8 cellular contexts compared by ENCODE assay signal in genomic region chr16:67718668-67719047, GRCh38.
DNase-seq lines count a peak whose midpoint lies in the region; ATAC-seq, FAIRE-seq and TF ChIP-seq lines count a peak whose summit lies in the region.

No MANE protein-coding gene starts in this region.

- no peak; the same call in 1 of the 2 replicates for TF ChIP-seq CTCF in OCI-LY1 (IDR thresholded peaks at IDR 0.05; ENCODE audit: low read length)

- H3K36me3 ChIP-seq in ACC112 (ENCODE audit: insufficient read depth, low read length) (no peaks in the 10 kb centered on the region), OCI-LY1 (ENCODE audit: insufficient read depth, low read length) (no peaks in the 10 kb centered on the region; the same call in 1 of the 2 replicates), duodenal mucosa (ENCODE audit: control insufficient read depth in 1 of 2, insufficient read depth in 2 of 2, low read length in 2 of 2) (peaks cover 0 to 5% of the 10 kb centered on the region in 2 donors), muscle layer of colon (ENCODE audit: insufficient read depth, low read length) (no peaks in the 10 kb centered on the region)

- H3K9me2 ChIP-seq in OCI-LY1 (ENCODE audit: low read depth, low read length): no peaks in the 10 kb centered on the region

- no peak for DNase-seq in GM19239 (ENCODE audit: insufficient read length, low spot score)
- DNase-seq in C1 segment of cervical spinal cord (lab: John Stamatoyannopoulos, UW): no peak
- no peak for DNase-seq in NCI-H226

- no peak for ATAC-seq in HG03159 (IDR thresholded peaks at IDR 0.05; ENCODE audit: unreplicated experiment)

- H2AFZ ChIP-seq in ACC112 (ENCODE audit: low read length, unreplicated experiment): peak overlapping the region; percentile 6
- H2AFZ ChIP-seq in OCI-LY1 (ENCODE audit: low read length): no peak overlapping the region

- no peaks in the 10 kb centered on the region for H3K9me3 ChIP-seq in OCI-LY1 (ENCODE audit: low read length)
- H3K9me3 ChIP-seq in duodenal mucosa (ENCODE audit: control insufficient read depth in 1 of 2, low read length in 2 of 2): no peaks in the 10 kb centered on the region
- no peaks in the 10 kb centered on the region for H3K9me3 ChIP-seq in muscle layer of colon (ENCODE audit: low read length)

- H3K4me1 ChIP-seq in ACC112 (ENCODE audit: control insufficient read depth, insufficient read depth, low read length, unreplicated experiment): peaks cover 17% of the 10 kb centered on the region
- H3K4me1 ChIP-seq in OCI-LY1 (ENCODE audit: insufficient read depth, low read length, severe bottlenecking): peaks cover 44% of the 10 kb centered on the region
- H3K4me1 ChIP-seq in duodenal mucosa (ENCODE audit: control insufficient read depth in 1 of 2, insufficient read depth in 2 of 2, low read length in 2 of 2): peaks cover 44 to 48% of the 10 kb centered on the region in 2 donors
- peaks cover 23% of the 10 kb centered on the region for H3K4me1 ChIP-seq in muscle layer of colon (ENCODE audit: insufficient read depth, low read length)

- H3F3A ChIP-seq in OCI-LY1 (ENCODE audit: insufficient read depth, low read length): no peaks in the 10 kb centered on the region; the same call in 1 of the 2 replicates

- H3K4me2 ChIP-seq in OCI-LY1 (ENCODE audit: low read length): peak overlapping the region; percentile 94

- H3K27ac ChIP-seq in ACC112 (ENCODE audit: low read depth, low read length) (no peak overlapping the region), OCI-LY1 (ENCODE audit: low read depth, low read length, poor library complexity, severe bottlenecking) (no peak overlapping the region), duodenal mucosa (ENCODE audit: low read depth, low read length) (no peak overlapping the region), muscle layer of colon (ENCODE audit: low read depth, low read length) (peak overlapping the region; percentile 87)

- H3K4me3 ChIP-seq in ACC112 (ENCODE audit: low read depth, low read length) (peak overlapping the region; percentile 90), OCI-LY1 (ENCODE audit: low read depth, low read length, poor library complexity, severe bottlenecking) (peak overlapping the region; percentile 83), duodenal mucosa (ENCODE audit: low read depth in 1 of 2, low read length in 2 of 2) (peak overlapping the region; percentile 85 to 97), muscle layer of colon (ENCODE audit: low read depth in 1 of 2, low read length in 2 of 2) (peak overlapping the region; percentile 75 to 90)

- peak; percentile 60 for FAIRE-seq in GM19239 (lab: Jason Lieb, UNC)

- peaks cover 40% of the 10 kb centered on the region for H3K79me2 ChIP-seq in ACC112 (ENCODE audit: control insufficient read depth, insufficient read depth, low read length, unreplicated experiment)
- H3K79me2 ChIP-seq in OCI-LY1 (ENCODE audit: insufficient read depth, low read length): peaks cover 47% of the 10 kb centered on the region

- H3K9ac ChIP-seq in OCI-LY1 (ENCODE audit: low read length): peak overlapping the region; percentile 81
- H3K9ac ChIP-seq in duodenal mucosa (ENCODE audit: low read depth in 1 of 2, low read length in 2 of 2): peak overlapping the region; percentile 69 to 90
- H3K9ac ChIP-seq in muscle layer of colon (ENCODE audit: low read length): peak overlapping the region; percentile 13

- H3K27me3 ChIP-seq in ACC112 (ENCODE audit: insufficient read depth, low read length) (no peaks in the 10 kb centered on the region), OCI-LY1 (ENCODE audit: insufficient read depth, low read length) (no peaks in the 10 kb centered on the region), duodenal mucosa (ENCODE audit: control insufficient read depth in 1 of 2, insufficient read depth in 2 of 2, low read length in 2 of 2) (no peaks in the 10 kb centered on the region), muscle layer of colon (ENCODE audit: control insufficient read depth in 1 of 2, insufficient read depth in 2 of 2, low read length in 2 of 2) (no peaks in the 10 kb centered on the region)

- H4K20me1 ChIP-seq in OCI-LY1 (ENCODE audit: insufficient read depth, low read length): no peaks in the 10 kb centered on the region

Comparison
In these comparisons a context has a peak if more than half of its experiments do, and no peak if none do; other contexts are left out.
1. H3K9ac ChIP-seq: peak in every context shown above with its lines; median percentile 81 in OCI-LY1; 80 in duodenal mucosa; 13 in muscle layer of colon.